In genomic region chr1:67053785-67054759, GRCh38 we compare ENCODE assay signal across 8 cellular contexts. TPM values are rescaled to one million over a fixed set of nuclear protein-coding genes. Genes with fewer than 3 reads are reported as not detected.
DNase-seq lines count a peak whose midpoint lies in the region; ATAC-seq and TF ChIP-seq lines count a peak whose summit lies in the region.

Gene SLC35D1 (minus strand): TSS chr1:67054148. CDS start chr1:67054013, 135 bp downstream.

- POLR2A ChIA-PET in activated CD4-positive, alpha-beta memory T cell treated with anti-CD3 and anti-CD28 coated beads for 36 hours (lab: Charles Lee) = interaction anchor here (0.6 to 1.3 kb wide), 7 partner anchors 14 to 431 kb away, joined by 3 to 5 read pairs (median 4); partner anchors contain the start of genes IL23R and SERBP1

- H3K36me3 Mint-ChIP-seq in activated CD4-positive, alpha-beta memory T cell treated with anti-CD3 and anti-CD28 coated beads for 36 hours = peaks cover 16% of the 10 kb centered on the region

- ATAC-seq in GM19351 (IDR thresholded peaks at IDR 0.05; ENCODE audit: unreplicated experiment) = peak; percentile 83
- peak; percentile 71 for ATAC-seq in HG03520 (IDR thresholded peaks at IDR 0.05; ENCODE audit: unreplicated experiment)
- peak; percentile 93 for ATAC-seq in lower lobe of right lung

- peak within 1 kb of the TSS; percentile 87 for H3K27ac Mint-ChIP-seq in activated CD4-positive, alpha-beta memory T cell treated with anti-CD3 and anti-CD28 coated beads for 36 hours

- H3K9me3 ChIP-seq in lower lobe of right lung = no peaks in the 10 kb centered on the region

- peaks cover 16% of the 10 kb centered on the region for H3K36me3 ChIP-seq in lower lobe of right lung

- peaks cover 24% of the 10 kb centered on the region for H3K4me1 Mint-ChIP-seq in activated CD4-positive, alpha-beta memory T cell treated with anti-CD3 and anti-CD28 coated beads for 36 hours (ENCODE audit: low read depth)

- TF ChIP-seq CTCF in dorsolateral prefrontal cortex (IDR thresholded peaks at IDR 0.05 in 54 of 56, conservative IDR thresholded peaks at IDR 0.05 in 2 of 56; ENCODE audit: low read depth in 1 of 56, partially characterized antibody in 56 of 56) = peak in 14 of 56 donors; percentile 3 to 36 (median 19)
- TF ChIP-seq CTCF in lower lobe of right lung (IDR thresholded peaks at IDR 0.05) = no peak

- CTCF ChIA-PET in activated CD4-positive, alpha-beta memory T cell treated with anti-CD3 and anti-CD28 coated beads for 36 hours (lab: Charles Lee) = interaction anchor here (0.5 to 2.0 kb wide), 9 partner anchors 37 to 447 kb away, joined by 3 to 16 read pairs (median 3); no protein-coding TSS in a partner anchor

- peak; percentile 77 for DNase-seq in CD1c-positive myeloid dendritic cell (ENCODE audit: extremely low spot score)
- peak; percentile 76 for DNase-seq in NCI-H748 treated with DMSO at 0.1 percent for 48 hours (lab: John Stamatoyannopoulos, UW)
- DNase-seq in activated CD4-positive, alpha-beta memory T cell treated with anti-CD3 and anti-CD28 coated beads for 36 hours = peak; percentile 84
- DNase-seq in dorsolateral prefrontal cortex = peak; percentile 67 to 88 (median 74)
- DNase-seq in lower lobe of right lung = peak; percentile 84
- peak; percentile 64 to 74 (median 71) for DNase-seq in stimulated activated CD4-positive, alpha-beta T cell treated with anti-CD3 and anti-CD28 coated beads, TNF-alpha, amount 100 ng/mL, for 4 hours (ENCODE audit: low read depth in 3 of 3)

- no peaks in the 10 kb centered on the region for H3K27me3 Mint-ChIP-seq in activated CD4-positive, alpha-beta memory T cell treated with anti-CD3 and anti-CD28 coated beads for 36 hours

- intact Hi-C loops in activated CD4-positive, alpha-beta memory T cell treated with anti-CD3 and anti-CD28 coated beads for 36 hours (cut with micrococcal nuclease) = loop anchor here (1.0 to 5.0 kb wide), 6 partner anchors 57 to 377 kb away; partner anchors contain the start of gene SERBP1
- intact Hi-C loops in dorsolateral prefrontal cortex (cut with DNase I) (loop anchor here (2.0 to 10.0 kb wide), 2 partner anchors 81 to 129 kb away; partner anchors contain the start of genes DNAI4 (in 2 of the 2), MIER1 (in 2 of the 2) and C1orf141 (in 1 of the 2)), lower lobe of right lung (cut with DNase I) (no loop called here)

- no peaks in the 10 kb centered on the region for H3K27me3 ChIP-seq in dorsolateral prefrontal cortex
- H3K27me3 ChIP-seq in lower lobe of right lung (ENCODE audit: low read depth) = no peaks in the 10 kb centered on the region

- H3K4me3 Mint-ChIP-seq in activated CD4-positive, alpha-beta memory T cell treated with anti-CD3 and anti-CD28 coated beads for 36 hours = peak within 1 kb of the TSS; percentile 85

- H3K4me3 ChIP-seq in dorsolateral prefrontal cortex (peak within 1 kb of the TSS; percentile 61 to 95 (median 86)), lower lobe of right lung (peak within 1 kb of the TSS; percentile 78)

- H3K9me3 Mint-ChIP-seq in activated CD4-positive, alpha-beta memory T cell treated with anti-CD3 and anti-CD28 coated beads for 36 hours = no peaks in the 10 kb centered on the region

- H3K4me1 ChIP-seq in lower lobe of right lung = peaks cover 11% of the 10 kb centered on the region

- H3K27ac ChIP-seq in dorsolateral prefrontal cortex (peak within 1 kb of the TSS; percentile 86 to 99 (median 95)), lower lobe of right lung (peak within 1 kb of the TSS; percentile 94)

RNA-seq across cellular contexts. Expression of gene SLC35D1, which starts in this region (rescaled TPM):
- 10 to 100 TPM; 11.0 to 11.1 TPM for total RNA-seq in activated CD4-positive, alpha-beta memory T cell treated with anti-CD3 and anti-CD28 coated beads for 36 hours
- 10 to 100 TPM in 22 of 120 experiments, 1 to 10 TPM in 98; 5.7 to 12.8 (median 8.3) TPM for total RNA-seq in dorsolateral prefrontal cortex
- total RNA-seq in lower lobe of right lung = 5.6 TPM

Comparison
In these comparisons a context has a peak if more than half of its experiments do, and no peak if none do; other contexts are left out.
1. Peak in every context shown above with its lines: DNase-seq, ATAC-seq, H3K4me3 ChIP-seq and H3K27ac ChIP-seq.